ENCODE assay signal across 2 cellular contexts in the genomic region with DNA sequence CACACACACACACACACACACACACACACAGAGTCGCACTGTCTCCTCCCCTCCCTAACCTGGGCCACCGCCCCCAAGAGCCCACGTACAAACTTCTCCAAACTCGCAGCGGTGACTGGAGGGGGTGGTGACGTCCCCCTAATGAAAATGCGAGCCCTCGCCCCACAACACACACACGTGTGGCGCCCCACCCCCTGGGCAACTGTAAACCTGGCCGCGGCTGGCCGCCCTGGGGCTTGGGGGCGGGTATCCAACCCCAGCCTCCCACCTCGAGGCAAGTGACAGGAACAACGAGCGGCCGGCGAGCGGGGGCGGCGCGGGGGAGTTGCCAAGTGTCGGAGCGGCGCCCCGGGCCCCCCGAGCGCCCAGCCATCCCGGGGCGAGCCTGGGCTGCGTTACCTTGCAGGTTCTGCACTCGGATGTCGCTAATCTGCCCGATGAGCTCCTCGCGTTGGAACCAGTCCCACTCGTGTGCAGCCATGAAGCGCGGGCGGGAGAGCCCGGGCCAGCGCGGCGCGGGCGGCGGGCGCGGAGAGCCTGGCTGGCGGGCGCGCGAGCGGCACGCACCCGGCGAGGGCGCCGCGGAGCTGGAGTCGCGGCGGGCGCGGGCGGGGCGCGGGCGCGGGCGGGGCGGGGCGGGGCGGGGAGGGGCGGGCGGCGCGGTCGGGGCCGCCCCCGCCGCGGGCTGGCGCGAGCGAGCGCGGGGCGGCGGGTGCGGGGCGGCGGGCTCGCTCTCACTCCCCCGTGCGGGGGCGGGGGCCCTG.
TF ChIP-seq lines count a peak whose summit lies in the region.

CLMN (minus strand) TSS at position 597 of the 764 bp plus-strand sequence; CDS start at position 481, 116 bp downstream.

TF ChIP-seq in Ishikawa, 13 proteins besides CTCF, POLR2A, EP300 and RAD21 (continued from another document):
- TF ChIP-seq TCF12 (IDR thresholded peaks at IDR 0.05; ENCODE audit: low read depth) = 0 out of 2 replicates have a peak, but pooled peaks have one; percentile 22
- TF ChIP-seq USF1 (IDR thresholded peaks at IDR 0.05) = no peak
- peak; percentile 81 for TF ChIP-seq MAX (IDR thresholded peaks at IDR 0.05)
- TF ChIP-seq ZBTB7A (IDR thresholded peaks at IDR 0.05; ENCODE audit: low read depth) = peak; percentile 65; the same call in 1 of the 2 replicates
TF ChIP-seq in Ishikawa: peak in this region for 6.

TF ChIP-seq in WTC11, 78 proteins besides CTCF, POLR2A, EP300 and RAD21:
- TF ChIP-seq E2F5 (CRISPR knock-in tag; IDR thresholded peaks at IDR 0.05) (peak; percentile 48; the same call in 1 of the 2 replicates), RELA (CRISPR knock-in tag; IDR thresholded peaks at IDR 0.05; ENCODE audit: borderline replicate concordance) (no peak), FOXK1 (CRISPR knock-in tag; IDR thresholded peaks at IDR 0.05) (0 out of 2 replicates have a peak, but pooled peaks have one; percentile 66), ZNF219 (CRISPR knock-in tag; IDR thresholded peaks at IDR 0.05; ENCODE audit: borderline replicate concordance) (no peak), CREM (CRISPR knock-in tag; IDR thresholded peaks at IDR 0.05) (peak; percentile 49; the same call in 1 of the 2 replicates), ZNF263 (CRISPR knock-in tag; IDR thresholded peaks at IDR 0.05; ENCODE audit: low read depth) (no peak), HMGXB4 (CRISPR knock-in tag; IDR thresholded peaks at IDR 0.05) (peak; percentile 39; the same call in 1 of the 2 replicates), SP1 (CRISPR knock-in tag; conservative IDR thresholded peaks at IDR 0.05) (peak; percentile 59; the same call in 1 of the 2 replicates)
- TF ChIP-seq, protein P1, sequence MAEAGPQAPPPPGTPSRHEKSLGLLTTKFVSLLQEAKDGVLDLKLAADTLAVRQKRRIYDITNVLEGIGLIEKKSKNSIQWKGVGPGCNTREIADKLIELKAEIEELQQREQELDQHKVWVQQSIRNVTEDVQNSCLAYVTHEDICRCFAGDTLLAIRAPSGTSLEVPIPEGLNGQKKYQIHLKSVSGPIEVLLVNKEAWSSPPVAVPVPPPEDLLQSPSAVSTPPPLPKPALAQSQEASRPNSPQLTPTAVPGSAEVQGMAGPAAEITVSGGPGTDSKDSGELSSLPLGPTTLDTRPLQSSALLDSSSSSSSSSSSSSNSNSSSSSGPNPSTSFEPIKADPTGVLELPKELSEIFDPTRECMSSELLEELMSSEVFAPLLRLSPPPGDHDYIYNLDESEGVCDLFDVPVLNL (CRISPR knock-in tag; IDR thresholded peaks at IDR 0.05; ENCODE audit: borderline replicate concordance, low read depth) = no peak
- TF ChIP-seq, protein P2, sequence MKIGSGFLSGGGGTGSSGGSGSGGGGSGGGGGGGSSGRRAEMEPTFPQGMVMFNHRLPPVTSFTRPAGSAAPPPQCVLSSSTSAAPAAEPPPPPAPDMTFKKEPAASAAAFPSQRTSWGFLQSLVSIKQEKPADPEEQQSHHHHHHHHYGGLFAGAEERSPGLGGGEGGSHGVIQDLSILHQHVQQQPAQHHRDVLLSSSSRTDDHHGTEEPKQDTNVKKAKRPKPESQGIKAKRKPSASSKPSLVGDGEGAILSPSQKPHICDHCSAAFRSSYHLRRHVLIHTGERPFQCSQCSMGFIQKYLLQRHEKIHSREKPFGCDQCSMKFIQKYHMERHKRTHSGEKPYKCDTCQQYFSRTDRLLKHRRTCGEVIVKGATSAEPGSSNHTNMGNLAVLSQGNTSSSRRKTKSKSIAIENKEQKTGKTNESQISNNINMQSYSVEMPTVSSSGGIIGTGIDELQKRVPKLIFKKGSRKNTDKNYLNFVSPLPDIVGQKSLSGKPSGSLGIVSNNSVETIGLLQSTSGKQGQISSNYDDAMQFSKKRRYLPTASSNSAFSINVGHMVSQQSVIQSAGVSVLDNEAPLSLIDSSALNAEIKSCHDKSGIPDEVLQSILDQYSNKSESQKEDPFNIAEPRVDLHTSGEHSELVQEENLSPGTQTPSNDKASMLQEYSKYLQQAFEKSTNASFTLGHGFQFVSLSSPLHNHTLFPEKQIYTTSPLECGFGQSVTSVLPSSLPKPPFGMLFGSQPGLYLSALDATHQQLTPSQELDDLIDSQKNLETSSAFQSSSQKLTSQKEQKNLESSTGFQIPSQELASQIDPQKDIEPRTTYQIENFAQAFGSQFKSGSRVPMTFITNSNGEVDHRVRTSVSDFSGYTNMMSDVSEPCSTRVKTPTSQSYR (CRISPR knock-in tag; IDR thresholded peaks at IDR 0.05) = 0 out of 2 replicates have a peak, but pooled peaks have one; percentile 35
- TF ChIP-seq, protein P3, sequence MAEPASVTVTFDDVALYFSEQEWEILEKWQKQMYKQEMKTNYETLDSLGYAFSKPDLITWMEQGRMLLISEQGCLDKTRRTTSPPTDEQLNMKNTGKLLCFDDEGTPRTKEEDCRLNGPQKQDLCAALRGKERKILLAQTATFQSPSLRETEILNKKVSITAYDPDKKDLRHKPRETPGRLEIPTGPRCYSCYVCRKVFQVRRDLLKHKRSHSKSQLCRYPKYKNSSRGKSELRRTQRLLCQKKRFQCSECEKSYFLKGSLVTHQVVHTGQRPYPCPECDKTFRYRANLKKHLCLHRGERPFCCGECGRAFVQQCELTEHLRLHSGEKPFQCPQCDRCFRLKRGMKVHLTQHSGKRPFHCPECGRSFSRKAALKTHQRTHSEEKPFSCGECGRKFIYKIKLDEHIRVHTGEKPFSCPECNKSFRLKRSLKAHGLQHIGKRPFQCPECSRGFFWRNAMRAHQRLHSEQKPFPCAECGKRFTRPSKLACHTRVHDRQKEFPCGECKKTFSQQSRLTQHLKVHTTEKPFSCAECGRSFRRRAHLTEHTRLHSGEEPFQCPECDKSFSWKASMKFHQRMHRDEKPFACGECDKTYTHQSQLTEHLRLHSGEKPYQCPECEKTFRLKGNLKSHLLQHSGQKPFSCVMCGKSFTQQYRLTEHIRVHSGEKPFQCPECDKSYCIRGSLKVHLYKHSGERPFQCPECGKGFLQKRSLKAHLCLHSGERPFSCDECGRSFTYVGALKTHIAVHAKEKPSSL (CRISPR knock-in tag; conservative IDR thresholded peaks at IDR 0.05) = no peak
